In genomic region chr18:22703883-22704626, GRCh38 we compare ENCODE assay signal across 8 cellular contexts.
DNase-seq lines count a peak whose midpoint lies in the region; ATAC-seq, FAIRE-seq and TF ChIP-seq lines count a peak whose summit lies in the region.

No MANE protein-coding gene starts in this region.

- no peaks in the 10 kb centered on the region for H3K4me1 Mint-ChIP-seq in activated CD4-positive, alpha-beta T cell treated with anti-CD3 and anti-CD28 coated beads, Interleukin-2, amount 10 ng/mL, durations not matched to agents 24 days and 14 days
- H3K4me1 Mint-ChIP-seq in activated CD4-positive, alpha-beta memory T cell treated with anti-CD3 and anti-CD28 coated beads for 36 hours (ENCODE audit: low read depth) = no peaks in the 10 kb centered on the region

- H3K27ac ChIP-seq in breast epithelium = no peak overlapping the region
- H3K27ac ChIP-seq in kidney (ENCODE audit: low read depth in 2 of 2, low read length in 2 of 2) = no peak overlapping the region

- no peaks in the 10 kb centered on the region for H3K4me1 ChIP-seq in breast epithelium
- H3K4me1 ChIP-seq in kidney (ENCODE audit: control insufficient read depth in 1 of 2, insufficient read depth in 1 of 2, low read depth in 1 of 2, low read length in 2 of 2) = no peaks in the 10 kb centered on the region

- H3K36me3 ChIP-seq in breast epithelium (no peaks in the 10 kb centered on the region), kidney (ENCODE audit: control insufficient read depth in 1 of 2, insufficient read depth in 2 of 2, low read length in 2 of 2) (no peaks in the 10 kb centered on the region)

- intact Hi-C loops in activated CD4-positive, alpha-beta T cell treated with anti-CD3 and anti-CD28 coated beads, Interleukin-2, amount 10 ng/mL, durations not matched to agents 24 days and 14 days (cut with micrococcal nuclease) = loop anchor here (10.0 kb wide), 1 partner anchor 709 kb away; no protein-coding TSS in a partner anchor
- intact Hi-C loops in breast epithelium (cut with DNase I; ENCODE audit: low total_unique reads) = loop anchor here (10.0 kb wide), 1 partner anchor 1519 kb away; no protein-coding TSS in a partner anchor
- intact Hi-C loops in kidney (cut with DNase I) = no loop called here
- intact Hi-C loops in activated CD4-positive, alpha-beta memory T cell treated with anti-CD3 and anti-CD28 coated beads for 36 hours (cut with micrococcal nuclease) = loop anchor here (5.0 kb wide), 2 partner anchors 537 to 707 kb away; partner anchors contain the start of gene GATA6

- no peaks in the 10 kb centered on the region for H3K9me3 Mint-ChIP-seq in activated CD4-positive, alpha-beta T cell treated with anti-CD3 and anti-CD28 coated beads, Interleukin-2, amount 10 ng/mL, durations not matched to agents 24 days and 14 days
- no peaks in the 10 kb centered on the region for H3K9me3 Mint-ChIP-seq in activated CD4-positive, alpha-beta memory T cell treated with anti-CD3 and anti-CD28 coated beads for 36 hours

- POLR2A ChIA-PET in activated CD4-positive, alpha-beta memory T cell treated with anti-CD3 and anti-CD28 coated beads for 36 hours (lab: Charles Lee) = no interaction called here

- ATAC-seq in HG02588 (IDR thresholded peaks at IDR 0.05; ENCODE audit: unreplicated experiment) = peak; percentile 51

- TF ChIP-seq CTCF in breast epithelium (IDR thresholded peaks at IDR 0.05) (peak; percentile 22 to 79 (median 70)), kidney (IDR thresholded peaks at IDR 0.05; ENCODE audit: borderline replicate concordance, extremely low read depth, insufficient read depth) (peak; percentile 69)

- H3K36me3 Mint-ChIP-seq in activated CD4-positive, alpha-beta T cell treated with anti-CD3 and anti-CD28 coated beads, Interleukin-2, amount 10 ng/mL, durations not matched to agents 24 days and 14 days (ENCODE audit: low read depth) = no peaks in the 10 kb centered on the region
- no peaks in the 10 kb centered on the region for H3K36me3 Mint-ChIP-seq in activated CD4-positive, alpha-beta memory T cell treated with anti-CD3 and anti-CD28 coated beads for 36 hours

- H3K9ac ChIP-seq in kidney (ENCODE audit: low read length in 2 of 2) = no peak overlapping the region

- peaks cover 4% of the 10 kb centered on the region for H3K27me3 Mint-ChIP-seq in activated CD4-positive, alpha-beta T cell treated with anti-CD3 and anti-CD28 coated beads, Interleukin-2, amount 10 ng/mL, durations not matched to agents 24 days and 14 days
- H3K27me3 Mint-ChIP-seq in activated CD4-positive, alpha-beta memory T cell treated with anti-CD3 and anti-CD28 coated beads for 36 hours = peaks cover 2% of the 10 kb centered on the region

- H3K27ac Mint-ChIP-seq in activated CD4-positive, alpha-beta T cell treated with anti-CD3 and anti-CD28 coated beads, Interleukin-2, amount 10 ng/mL, durations not matched to agents 24 days and 14 days = no peak overlapping the region
- H3K27ac Mint-ChIP-seq in activated CD4-positive, alpha-beta memory T cell treated with anti-CD3 and anti-CD28 coated beads for 36 hours = no peak overlapping the region

- peak; percentile 94 for FAIRE-seq in kidney (lab: Jason Lieb, UNC)

- no peaks in the 10 kb centered on the region for H3K27me3 ChIP-seq in breast epithelium

- TF ChIP-seq POLR2A in breast epithelium (IDR thresholded peaks at IDR 0.05) = no peak

- no peaks in the 10 kb centered on the region for H3K9me3 ChIP-seq in breast epithelium
- no peaks in the 10 kb centered on the region for H3K9me3 ChIP-seq in kidney (ENCODE audit: control insufficient read depth in 1 of 2, low read length in 2 of 2)

- H3K4me3 Mint-ChIP-seq in activated CD4-positive, alpha-beta T cell treated with anti-CD3 and anti-CD28 coated beads, Interleukin-2, amount 10 ng/mL, durations not matched to agents 24 days and 14 days = no peak overlapping the region
- H3K4me3 Mint-ChIP-seq in activated CD4-positive, alpha-beta memory T cell treated with anti-CD3 and anti-CD28 coated beads for 36 hours = no peak overlapping the region

- H3K4me3 ChIP-seq in breast epithelium (no peak overlapping the region), kidney (ENCODE audit: low read length in 2 of 2) (peak overlapping the region in 1 of 2 donors; percentile 13)

- DNase-seq in activated CD4-positive, alpha-beta T cell treated with anti-CD3 and anti-CD28 coated beads, Interleukin-2, amount 10 ng/mL, durations not matched to agents 24 days and 14 days = peak; percentile 61
- no peak for DNase-seq in activated CD4-positive, alpha-beta T cell treated with anti-CD3 and anti-CD28 coated beads for 48 hours
- DNase-seq in NCI-H460 (ENCODE audit: extremely low read depth, low read depth) (peak; percentile 36), breast epithelium (ENCODE audit: low spot score in 2 of 2) (no peak), kidney (no peak), activated T-cell treated with anti-CD3 and anti-CD28 coated beads for 4 hours (no peak)
- no peak for DNase-seq in activated CD4-positive, alpha-beta memory T cell treated with anti-CD3 and anti-CD28 coated beads for 36 hours

- CTCF ChIA-PET in activated CD4-positive, alpha-beta memory T cell treated with anti-CD3 and anti-CD28 coated beads for 36 hours (lab: Charles Lee) = interaction anchor here (1.0 to 1.5 kb wide), 4 partner anchors 9 to 1510 kb away, joined by 3 to 4 read pairs (median 3); no protein-coding TSS in a partner anchor

Comparison
In these comparisons a context has a peak if more than half of its experiments do, and no peak if none do; other contexts are left out.
1. DNase-seq: peak in activated CD4-positive, alpha-beta T cell treated with anti-CD3 and anti-CD28 coated beads, Interleukin-2, amount 10 ng/mL, durations not matched to agents 24 days and 14 days (single experiment) and NCI-H460 (single experiment); none in activated CD4-positive, alpha-beta T cell treated with anti-CD3 and anti-CD28 coated beads for 48 hours (single experiment), breast epithelium (0 of 2), kidney (single experiment), activated CD4-positive, alpha-beta memory T cell treated with anti-CD3 and anti-CD28 coated beads for 36 hours (single experiment) and activated T-cell treated with anti-CD3 and anti-CD28 coated beads for 4 hours (single experiment).